16 cellular contexts compared by ENCODE assay signal in genomic region chr10:14621037-14621436, GRCh38.
"Had no signal": no experiment of that assay in that cellular context is flagged by ENCODE, and none has a peak within 500 bp of the region (broad histone marks: within the 10 kb centered on the region; RNA-seq: fewer than 3 reads in every experiment).

No MANE protein-coding gene starts in this region.

- H3K4me3 ChIP-seq: pancreas, transverse colon had no signal

- H3K9me3 ChIP-seq: pancreas, transverse colon had no signal

- ATAC-seq: activated naive CD4-positive, alpha-beta T cell treated with anti-CD3 and anti-CD28 coated beads, Interleukin-2, amount 50 U/mL, for 72 hours; esophagus mucosa; pancreas; right cardiac atrium; stimulated activated naive B cell treated with anti-CD40 and anti-IgM and Interleukin-4, amounts not matched to agents 10 μg/mL and 1 μg/mL and 100 μg/mL, for 72 hours had no signal

- H3K27me3 ChIP-seq: pancreas, transverse colon had no signal

- H3K36me3 ChIP-seq: pancreas, transverse colon had no signal

- H3K27ac ChIP-seq: pancreas, transverse colon had no signal

- DNase-seq: activated CD4-positive, alpha-beta T cell treated with anti-CD3 and anti-CD28 coated beads, Interleukin-2, amount 50 U/mL, for 4 hours; activated CD4-positive, CD25-positive, alpha-beta regulatory T cell treated with anti-CD3 and anti-CD28 coated beads, Interleukin-2, amount 50 U/mL, for 72 hours; activated effector memory CD4-positive, alpha-beta T cell treated with anti-CD3 and anti-CD28 coated beads, Interleukin-2, amount 50 U/mL, for 16 hours; activated T-cell treated with anti-CD3 and anti-CD28 coated beads, Interleukin-2, amount 50 U/mL, for 1 hour; amygdala; dermis blood vessel endothelial cell; hypothalamus; pancreas; right cardiac atrium; stimulated activated CD4-positive, alpha-beta T cell treated with anti-CD3 and anti-CD28 coated beads, Interleukin-2, amount 100 ng/mL, for 24 hours; stimulated activated naive B cell treated with anti-CD40 and anti-IgM and Interleukin-4, amounts not matched to agents 10 μg/mL and 1 μg/mL and 100 μg/mL, for 72 hours; substantia nigra; T-helper 9 cell; transverse colon had no signal
